23 cellular contexts compared by ENCODE assay signal in genomic region chr2:41434991-41435390, GRCh38.
DNase-seq lines count a peak whose midpoint lies in the region; TF ChIP-seq lines count a peak whose summit lies in the region.
"Had no signal": no experiment of that assay in that cellular context is flagged by ENCODE, and none has a peak within 500 bp of the region (broad histone marks: within the 10 kb centered on the region; RNA-seq: fewer than 3 reads in every experiment).

No MANE protein-coding gene starts in this region.

- H2AFZ ChIP-seq in MM.1S (ENCODE audit: low read length), result no peak overlapping the region

- H3K27ac Mint-ChIP-seq in neural crest cell (ENCODE audit: unreplicated experiment), result peak overlapping the region; percentile 62
- H3K27ac Mint-ChIP-seq in activated T-helper 2 cell treated with anti-CD3 and anti-CD28 coated beads, Interferon-gamma antibody, Interleukin-2, Interleukin-4, amounts not matched to agents 10 μg/mL and 5 μg/mL and 100 μg/mL, durations not matched to agents 14 hours and 24 hours and 36 hours, result no peak overlapping the region
- H3K27ac Mint-ChIP-seq: B cell; CD4-positive, alpha-beta T cell; CD8-positive, alpha-beta T cell had no signal

- peaks cover 4% of the 10 kb centered on the region; the same call in 1 of the 2 replicates for H3K4me1 ChIP-seq in MM.1S (ENCODE audit: low read length)
- H3K4me1 ChIP-seq: A549; BLaER1 treated with 17β-estradiol and CSF1 and Interleukin-3, amounts not matched to agents 10 nM and 100 nM had no signal

- H3K79me2 ChIP-seq in MM.1S (ENCODE audit: low read length), result no peaks in the 10 kb centered on the region

- H3K36me3 ChIP-seq in MM.1S (replicated peaks; ENCODE audit: insufficient read depth, low read length), result no peaks in the 10 kb centered on the region
- H3K36me3 ChIP-seq: BLaER1 treated with 17β-estradiol and CSF1 and Interleukin-3, amounts not matched to agents 10 nM and 100 nM had no signal

- no peaks in the 10 kb centered on the region for H3K27me3 Mint-ChIP-seq in neural crest cell (ENCODE audit: low read depth)
- H3K27me3 Mint-ChIP-seq in activated T-helper 2 cell treated with anti-CD3 and anti-CD28 coated beads, Interferon-gamma antibody, Interleukin-2, Interleukin-4, amounts not matched to agents 10 μg/mL and 5 μg/mL and 100 μg/mL, durations not matched to agents 14 hours and 24 hours and 36 hours (ENCODE audit: low read depth), result no peaks in the 10 kb centered on the region
- H3K27me3 Mint-ChIP-seq: B cell; CD4-positive, alpha-beta T cell had no signal

- no peaks in the 10 kb centered on the region for H3K27me3 ChIP-seq in MM.1S (replicated peaks; ENCODE audit: insufficient read depth, low read length)
- H3K27me3 ChIP-seq: BLaER1 treated with 17β-estradiol and CSF1 and Interleukin-3, amounts not matched to agents 10 nM and 100 nM had no signal

- no peaks in the 10 kb centered on the region for H3F3A ChIP-seq in MM.1S (ENCODE audit: insufficient read depth, low read length)

- no peak overlapping the region for H3K4me3 ChIP-seq in MM.1S (ENCODE audit: low read length)
- H3K4me3 ChIP-seq: A549; BLaER1 treated with 17β-estradiol and CSF1 and Interleukin-3, amounts not matched to agents 10 nM and 100 nM; GM12878 had no signal

- TF ChIP-seq CTCF in MM.1S (IDR thresholded peaks at IDR 0.05; ENCODE audit: low read length) (no peak), neural crest cell (conservative IDR thresholded peaks at IDR 0.05) (no peak)

- no peaks in the 10 kb centered on the region for H3K9me2 ChIP-seq in MM.1S (replicated peaks; ENCODE audit: insufficient read depth, low read length)

- H3K27ac ChIP-seq in MM.1S (ENCODE audit: low read length), result no peak overlapping the region
- H3K27ac ChIP-seq: 22Rv1; A549; BLaER1 treated with 17β-estradiol and CSF1 and Interleukin-3, amounts not matched to agents 10 nM and 100 nM; C4-2B had no signal

- peaks cover 6% of the 10 kb centered on the region for H3K36me3 Mint-ChIP-seq in neural crest cell (ENCODE audit: low read depth)
- no peaks in the 10 kb centered on the region for H3K36me3 Mint-ChIP-seq in activated T-helper 2 cell treated with anti-CD3 and anti-CD28 coated beads, Interferon-gamma antibody, Interleukin-2, Interleukin-4, amounts not matched to agents 10 μg/mL and 5 μg/mL and 100 μg/mL, durations not matched to agents 14 hours and 24 hours and 36 hours (ENCODE audit: low read depth)
- H3K36me3 Mint-ChIP-seq: CD8-positive, alpha-beta T cell had no signal

- H3K9me3 Mint-ChIP-seq in neural crest cell, result peaks cover 12% of the 10 kb centered on the region
- no peaks in the 10 kb centered on the region for H3K9me3 Mint-ChIP-seq in activated T-helper 2 cell treated with anti-CD3 and anti-CD28 coated beads, Interferon-gamma antibody, Interleukin-2, Interleukin-4, amounts not matched to agents 10 μg/mL and 5 μg/mL and 100 μg/mL, durations not matched to agents 14 hours and 24 hours and 36 hours

- no peaks in the 10 kb centered on the region for H3K9me3 ChIP-seq in MM.1S (replicated peaks; ENCODE audit: insufficient read depth, low read length)
- H3K9me3 ChIP-seq: A549 had no signal

- peaks cover 9% of the 10 kb centered on the region for H3K4me1 Mint-ChIP-seq in neural crest cell
- H3K4me1 Mint-ChIP-seq in activated T-helper 2 cell treated with anti-CD3 and anti-CD28 coated beads, Interferon-gamma antibody, Interleukin-2, Interleukin-4, amounts not matched to agents 10 μg/mL and 5 μg/mL and 100 μg/mL, durations not matched to agents 14 hours and 24 hours and 36 hours (ENCODE audit: low read depth), result no peaks in the 10 kb centered on the region
- H3K4me1 Mint-ChIP-seq: B cell had no signal

- 0 out of 2 replicates have a peak overlapping the region, but pooled peaks have one; percentile 4 for H3K4me2 ChIP-seq in MM.1S (ENCODE audit: low read depth, low read length)
- H3K4me2 ChIP-seq: A549; BLaER1 treated with 17β-estradiol and CSF1 and Interleukin-3, amounts not matched to agents 10 nM and 100 nM had no signal

- no peaks in the 10 kb centered on the region for H4K20me1 ChIP-seq in MM.1S (ENCODE audit: insufficient read depth, low read length)
- H4K20me1 ChIP-seq: BLaER1 treated with 17β-estradiol and CSF1 and Interleukin-3, amounts not matched to agents 10 nM and 100 nM had no signal

- intact Hi-C loops in activated T-helper 2 cell treated with anti-CD3 and anti-CD28 coated beads, Interferon-gamma antibody, Interleukin-2, Interleukin-4, amounts not matched to agents 10 μg/mL and 5 μg/mL and 100 μg/mL, durations not matched to agents 14 hours and 24 hours and 36 hours (cut with micrococcal nuclease), result no loop called here

- H3K4me3 Mint-ChIP-seq in neural crest cell, result no peak overlapping the region
- no peak overlapping the region for H3K4me3 Mint-ChIP-seq in activated T-helper 2 cell treated with anti-CD3 and anti-CD28 coated beads, Interferon-gamma antibody, Interleukin-2, Interleukin-4, amounts not matched to agents 10 μg/mL and 5 μg/mL and 100 μg/mL, durations not matched to agents 14 hours and 24 hours and 36 hours (ENCODE audit: low read depth)
- H3K4me3 Mint-ChIP-seq: B cell; CD4-positive, alpha-beta T cell; CD8-positive, alpha-beta T cell had no signal

- DNase-seq in COLO829 (ENCODE audit: low spot score) (peak; percentile 45), MM.1S (peak; percentile 56), epidermal melanocyte (ENCODE audit: insufficient read length, low spot score) (peak; percentile 28), neural crest cell (ENCODE audit: low read depth, low spot score) (no peak), cerebellar nuclear complex (lab: John Stamatoyannopoulos, UW) (no peak), DMS53 treated with DMSO at 0.1 percent for 48 hours (lab: John Stamatoyannopoulos, UW; ENCODE audit: unreplicated experiment) (no peak)
- no peak for DNase-seq in activated T-helper 2 cell treated with anti-CD3 and anti-CD28 coated beads, Interferon-gamma antibody, Interleukin-2, Interleukin-4, amounts not matched to agents 10 μg/mL and 5 μg/mL and 100 μg/mL, durations not matched to agents 14 hours and 24 hours and 36 hours (ENCODE audit: low spot score)
- DNase-seq: AML-193; CD4-positive, alpha-beta T cell; CD8-positive, alpha-beta T cell; COR-L47; DMS 273 treated with DMSO at 0.1 percent for 48 hours; DMS153; DMS79; DND-41; EL; GDM1 had no signal

- no peak overlapping the region for H3K9ac ChIP-seq in MM.1S (ENCODE audit: low read length)
- H3K9ac ChIP-seq: BLaER1 treated with 17β-estradiol and CSF1 and Interleukin-3, amounts not matched to agents 10 nM and 100 nM had no signal

Comparison
In these comparisons a context has a peak if more than half of its experiments do, and no peak if none do; other contexts are left out.
1. DNase-seq: peak in COLO829 (single experiment), MM.1S (single experiment) and epidermal melanocyte (single experiment); none in neural crest cell (single experiment), cerebellar nuclear complex (0 of 2), activated T-helper 2 cell treated with anti-CD3 and anti-CD28 coated beads, Interferon-gamma antibody, Interleukin-2, Interleukin-4, amounts not matched to agents 10 μg/mL and 5 μg/mL and 100 μg/mL, durations not matched to agents 14 hours and 24 hours and 36 hours (single experiment) and DMS53 treated with DMSO at 0.1 percent for 48 hours (single experiment).